20 cellular contexts compared by ENCODE assay signal in genomic region chr9:78273761-78274160, GRCh38. TPM values are rescaled to one million over a fixed set of nuclear protein-coding genes. Genes with fewer than 3 reads are reported as not detected.
DNase-seq lines count a peak whose midpoint lies in the region; ATAC-seq and TF ChIP-seq lines count a peak whose summit lies in the region.
"Had no signal": no experiment of that assay in that cellular context is flagged by ENCODE, and none has a peak within 500 bp of the region (broad histone marks: within the 10 kb centered on the region; RNA-seq: fewer than 3 reads in every experiment).

No MANE protein-coding gene starts in this region.

- no peak for ATAC-seq in natural killer cell treated with Interleukin-12 subunit alpha and Interleukin-12 subunit beta and Interleukin-15 and Interleukin-18, amount 100 ng/mL, for 72 hours
- ATAC-seq in body of pancreas, result no peak
- no peak for ATAC-seq in HG02588 (IDR thresholded peaks at IDR 0.05; ENCODE audit: unreplicated experiment)
- ATAC-seq: CD8-positive, alpha-beta T cell had no signal

- intact Hi-C loops in activated T-helper 1 cell treated with anti-CD3 and anti-CD28 coated beads, Interleukin-12 subunit alpha, Interleukin-12 subunit beta, Interleukin-2, Interleukin-4 antibody, amounts not matched to agents 30 ng/mL and 10 ng/mL and 1 ng/mL, durations not matched to agents 14 hours and 24 hours and 36 hours (cut with micrococcal nuclease), result loop anchor here (5.0 kb wide), 1 partner anchor 79 kb away; no protein-coding TSS in a partner anchor
- intact Hi-C loops in body of pancreas (cut with DNase I), result no loop called here

- H3K27me3 Mint-ChIP-seq in chondrocyte (ENCODE audit: low read depth), result no peaks in the 10 kb centered on the region
- no peaks in the 10 kb centered on the region for H3K27me3 Mint-ChIP-seq in activated T-helper 1 cell treated with anti-CD3 and anti-CD28 coated beads, Interleukin-12 subunit alpha, Interleukin-12 subunit beta, Interleukin-2, Interleukin-4 antibody, amounts not matched to agents 30 ng/mL and 10 ng/mL and 1 ng/mL, durations not matched to agents 14 hours and 24 hours and 36 hours (ENCODE audit: insufficient read depth)
- H3K27me3 Mint-ChIP-seq in natural killer cell treated with Interleukin-12 subunit alpha and Interleukin-12 subunit beta and Interleukin-15 and Interleukin-18, amount 100 ng/mL, for 72 hours, result no peaks in the 10 kb centered on the region

- no peaks in the 10 kb centered on the region for H3K27me3 ChIP-seq in body of pancreas
- H3K27me3 ChIP-seq: BLaER1 had no signal

- no peak for TF ChIP-seq POLR2A in body of pancreas (IDR thresholded peaks at IDR 0.05)

- H3K4me3 ChIP-seq in AG10803 (ENCODE audit: low read length) (no peak overlapping the region), body of pancreas (no peak overlapping the region)
- H3K4me3 ChIP-seq: BLaER1 had no signal

- H3K36me3 Mint-ChIP-seq in chondrocyte (ENCODE audit: low read depth), result peaks cover 6% of the 10 kb centered on the region
- peaks cover 23% of the 10 kb centered on the region for H3K36me3 Mint-ChIP-seq in activated T-helper 1 cell treated with anti-CD3 and anti-CD28 coated beads, Interleukin-12 subunit alpha, Interleukin-12 subunit beta, Interleukin-2, Interleukin-4 antibody, amounts not matched to agents 30 ng/mL and 10 ng/mL and 1 ng/mL, durations not matched to agents 14 hours and 24 hours and 36 hours (ENCODE audit: low read depth)
- peaks cover 22% of the 10 kb centered on the region for H3K36me3 Mint-ChIP-seq in natural killer cell treated with Interleukin-12 subunit alpha and Interleukin-12 subunit beta and Interleukin-15 and Interleukin-18, amount 100 ng/mL, for 72 hours

- no peaks in the 10 kb centered on the region for H3K9me3 Mint-ChIP-seq in chondrocyte (ENCODE audit: low read depth)
- no peaks in the 10 kb centered on the region for H3K9me3 Mint-ChIP-seq in activated T-helper 1 cell treated with anti-CD3 and anti-CD28 coated beads, Interleukin-12 subunit alpha, Interleukin-12 subunit beta, Interleukin-2, Interleukin-4 antibody, amounts not matched to agents 30 ng/mL and 10 ng/mL and 1 ng/mL, durations not matched to agents 14 hours and 24 hours and 36 hours
- H3K9me3 Mint-ChIP-seq in natural killer cell treated with Interleukin-12 subunit alpha and Interleukin-12 subunit beta and Interleukin-15 and Interleukin-18, amount 100 ng/mL, for 72 hours, result no peaks in the 10 kb centered on the region
- H3K9me3 Mint-ChIP-seq: CD8-positive, alpha-beta T cell had no signal

- peaks cover 17% of the 10 kb centered on the region for H3K4me1 ChIP-seq in body of pancreas
- H3K4me1 ChIP-seq: BLaER1 had no signal

- no peaks in the 10 kb centered on the region for H3K36me3 ChIP-seq in body of pancreas (replicated peaks in 1 of 2; ENCODE audit: insufficient read depth in 1 of 2, low read depth in 2 of 2)

- no peak for TF ChIP-seq CTCF in AG10803 (conservative IDR thresholded peaks at IDR 0.05; ENCODE audit: low read length)
- TF ChIP-seq CTCF in chondrocyte (IDR thresholded peaks at IDR 0.05), result no peak
- TF ChIP-seq CTCF in body of pancreas (IDR thresholded peaks at IDR 0.05), result no peak

- no peak overlapping the region for H3K4me3 Mint-ChIP-seq in chondrocyte (ENCODE audit: unreplicated experiment)
- H3K4me3 Mint-ChIP-seq in activated T-helper 1 cell treated with anti-CD3 and anti-CD28 coated beads, Interleukin-12 subunit alpha, Interleukin-12 subunit beta, Interleukin-2, Interleukin-4 antibody, amounts not matched to agents 30 ng/mL and 10 ng/mL and 1 ng/mL, durations not matched to agents 14 hours and 24 hours and 36 hours, result no peak overlapping the region
- H3K4me3 Mint-ChIP-seq in natural killer cell treated with Interleukin-12 subunit alpha and Interleukin-12 subunit beta and Interleukin-15 and Interleukin-18, amount 100 ng/mL, for 72 hours, result no peak overlapping the region
- H3K4me3 Mint-ChIP-seq: CD8-positive, alpha-beta T cell had no signal

- WGBS in body of pancreas, 2 donors, result 94 to 98% methylated on average over 3 of the region's 3 CpGs

- no peaks in the 10 kb centered on the region for H3K9me3 ChIP-seq in body of pancreas
- H3K9me3 ChIP-seq: BLaER1 had no signal

- H3K27ac Mint-ChIP-seq in chondrocyte (ENCODE audit: unreplicated experiment), result peak overlapping the region; percentile 55
- H3K27ac Mint-ChIP-seq in activated T-helper 1 cell treated with anti-CD3 and anti-CD28 coated beads, Interleukin-12 subunit alpha, Interleukin-12 subunit beta, Interleukin-2, Interleukin-4 antibody, amounts not matched to agents 30 ng/mL and 10 ng/mL and 1 ng/mL, durations not matched to agents 14 hours and 24 hours and 36 hours, result no peak overlapping the region
- H3K27ac Mint-ChIP-seq in natural killer cell treated with Interleukin-12 subunit alpha and Interleukin-12 subunit beta and Interleukin-15 and Interleukin-18, amount 100 ng/mL, for 72 hours, result no peak overlapping the region
- H3K27ac Mint-ChIP-seq: CD8-positive, alpha-beta T cell had no signal

- peaks cover 27% of the 10 kb centered on the region for H3K4me1 Mint-ChIP-seq in chondrocyte (ENCODE audit: low read depth)
- peaks cover 6% of the 10 kb centered on the region for H3K4me1 Mint-ChIP-seq in activated T-helper 1 cell treated with anti-CD3 and anti-CD28 coated beads, Interleukin-12 subunit alpha, Interleukin-12 subunit beta, Interleukin-2, Interleukin-4 antibody, amounts not matched to agents 30 ng/mL and 10 ng/mL and 1 ng/mL, durations not matched to agents 14 hours and 24 hours and 36 hours (ENCODE audit: low read depth)
- H3K4me1 Mint-ChIP-seq in natural killer cell treated with Interleukin-12 subunit alpha and Interleukin-12 subunit beta and Interleukin-15 and Interleukin-18, amount 100 ng/mL, for 72 hours (ENCODE audit: low read depth in 2 of 2), result peaks cover 0 to 15% of the 10 kb centered on the region in 2 donors

- H3K27ac ChIP-seq in body of pancreas, result no peak overlapping the region
- H3K27ac ChIP-seq: BLaER1 had no signal

- DNase-seq in AG10803 (ENCODE audit: low read depth) (peak; percentile 21), RKO (ENCODE audit: low spot score) (peak; percentile 10), chondrocyte (ENCODE audit: low spot score) (no peak), iris pigment epithelial cell (ENCODE audit: low read depth) (peak; percentile 65), body of pancreas (no peak)
- DNase-seq in activated T-helper 1 cell treated with anti-CD3 and anti-CD28 coated beads, Interleukin-12 subunit alpha, Interleukin-12 subunit beta, Interleukin-2, Interleukin-4 antibody, amounts not matched to agents 30 ng/mL and 10 ng/mL and 1 ng/mL, durations not matched to agents 14 hours and 24 hours and 36 hours (ENCODE audit: low spot score), result no peak
- no peak for DNase-seq in natural killer cell treated with Interleukin-12 subunit alpha and Interleukin-12 subunit beta and Interleukin-15 and Interleukin-18, amount 100 ng/mL, for 72 hours (ENCODE audit: low spot score)
- DNase-seq: 8988T; CD8-positive, alpha-beta T cell; DMS79 treated with DMSO at 0.1 percent for 48 hours; KBM-7; NCI-H1436 treated with DMSO at 0.1 percent for 48 hours; NCI-H2029 treated with DMSO at 0.1 percent for 48 hours; NCI-H2171 treated with DMSO at 0.1 percent for 48 hours; NCI-H446 treated with DMSO at 0.1 percent for 48 hours; NK-92 treated with Interleukin-12 subunit alpha and Interleukin-12 subunit beta, amount 100 ng/mL, for 24 hours; OCI-M1; RPMI8226 had no signal

RNA-seq across cellular contexts. Expression of gene PSAT1, which starts 23.2 kb away (rescaled TPM):
- total RNA-seq in chondrocyte (45.0 to 302 TPM (median 299 TPM) in 3 replicates), body of pancreas (10 to 100 TPM; 21.8 to 49.3 TPM)
- 85.7 and 91.8 TPM in 2 replicates for total RNA-seq in activated T-helper 1 cell treated with anti-CD3 and anti-CD28 coated beads, Interleukin-12 subunit alpha, Interleukin-12 subunit beta, Interleukin-2, Interleukin-4 antibody, amounts not matched to agents 30 ng/mL and 10 ng/mL and 1 ng/mL, durations not matched to agents 14 hours and 24 hours and 36 hours
- total RNA-seq in natural killer cell treated with Interleukin-12 subunit alpha and Interleukin-12 subunit beta and Interleukin-15 and Interleukin-18, amount 100 ng/mL, for 72 hours, result 10 to 100 TPM; 44.9 to 51.8 TPM

RNA-seq across cellular contexts. Expression of gene CEP78, which starts 37.9 kb away (rescaled TPM):
- total RNA-seq in chondrocyte (15.9 to 23.2 TPM (median 17.6 TPM) in 3 replicates), body of pancreas (1 to 10 TPM; 5.6 to 9.6 TPM)
- 35.2 and 41.1 TPM in 2 replicates for total RNA-seq in activated T-helper 1 cell treated with anti-CD3 and anti-CD28 coated beads, Interleukin-12 subunit alpha, Interleukin-12 subunit beta, Interleukin-2, Interleukin-4 antibody, amounts not matched to agents 30 ng/mL and 10 ng/mL and 1 ng/mL, durations not matched to agents 14 hours and 24 hours and 36 hours
- 10 to 100 TPM; 39.8 to 56.4 TPM for total RNA-seq in natural killer cell treated with Interleukin-12 subunit alpha and Interleukin-12 subunit beta and Interleukin-15 and Interleukin-18, amount 100 ng/mL, for 72 hours

Comparison
In these comparisons a context has a peak if more than half of its experiments do, and no peak if none do; other contexts are left out.
1. DNase-seq: peak in AG10803 (single experiment), RKO (single experiment) and iris pigment epithelial cell (single experiment); none in chondrocyte (single experiment), activated T-helper 1 cell treated with anti-CD3 and anti-CD28 coated beads, Interleukin-12 subunit alpha, Interleukin-12 subunit beta, Interleukin-2, Interleukin-4 antibody, amounts not matched to agents 30 ng/mL and 10 ng/mL and 1 ng/mL, durations not matched to agents 14 hours and 24 hours and 36 hours (single experiment), natural killer cell treated with Interleukin-12 subunit alpha and Interleukin-12 subunit beta and Interleukin-15 and Interleukin-18, amount 100 ng/mL, for 72 hours (single experiment) and body of pancreas (0 of 4).